ENCODE assay signal across 11 cellular contexts in the genomic region with DNA sequence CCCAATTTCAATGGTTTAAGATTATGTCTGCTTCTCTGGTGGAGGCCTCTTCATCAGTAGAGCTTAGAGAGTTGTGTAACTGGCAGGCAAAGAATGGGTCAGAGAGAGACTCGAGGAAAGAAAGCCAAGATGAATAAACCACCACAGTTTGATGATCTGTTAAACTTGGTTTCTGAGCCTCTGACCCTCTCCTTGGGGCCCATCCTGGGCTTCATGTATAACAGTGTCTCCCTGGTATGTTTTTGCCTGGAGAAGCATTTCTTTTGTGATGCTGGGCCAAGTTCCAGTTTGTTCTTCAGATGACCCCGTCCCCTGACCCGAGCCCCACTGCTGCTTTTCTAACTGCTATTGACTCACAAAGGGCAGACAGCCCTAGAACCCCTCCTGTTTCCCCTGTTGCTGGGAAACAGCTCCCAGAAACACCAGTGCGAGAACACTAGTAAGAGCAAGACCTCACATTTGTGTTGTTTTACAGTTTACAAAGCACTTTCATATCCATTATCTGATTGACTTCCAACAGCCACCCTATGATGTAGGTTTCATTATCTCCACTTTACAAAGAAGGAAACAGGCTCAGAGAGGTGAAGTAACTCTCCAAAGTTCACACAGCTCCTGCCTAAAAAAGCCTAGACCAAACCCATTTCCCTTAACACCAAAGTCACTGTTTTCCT. TPM values are rescaled to one million over a fixed set of nuclear protein-coding genes. Genes with fewer than 3 reads are reported as not detected.
DNase-seq lines count a peak whose midpoint lies in the region; ATAC-seq and TF ChIP-seq lines count a peak whose summit lies in the region.
"Had no signal": no experiment of that assay in that cellular context is flagged by ENCODE, and none has a peak within 500 bp of the region (broad histone marks: within the 10 kb centered on the region; RNA-seq: fewer than 3 reads in every experiment).

No MANE protein-coding gene starts in this region.

- no peaks in the 10 kb centered on the region for H3K4me1 ChIP-seq in right cardiac atrium (ENCODE audit: control insufficient read depth, insufficient read depth, low read length)
- H3K4me1 ChIP-seq in Caco-2: no peaks in the 10 kb centered on the region
- H3K4me1 ChIP-seq: gastrocnemius medialis had no signal

- BruUV-seq in Caco-2 (replicated peaks; lab: Mats Ljungman, UMichigan): no TSS peak

- peak overlapping the region; percentile 100 for H3K27ac Mint-ChIP-seq in activated naive CD4-positive, alpha-beta T cell treated with anti-CD3 and anti-CD28 coated beads for 36 hours
- H3K27ac Mint-ChIP-seq in Caco-2 (ENCODE audit: unreplicated experiment): no peak overlapping the region

- no peak overlapping the region for H3K27ac ChIP-seq in right cardiac atrium (ENCODE audit: low read length)
- H3K27ac ChIP-seq: gastrocnemius medialis had no signal

- CTCF ChIA-PET in activated naive CD4-positive, alpha-beta T cell treated with anti-CD3 and anti-CD28 coated beads for 36 hours (lab: Charles Lee): interaction anchor here (0.6 to 7.4 kb wide), 13 partner anchors 8 to 297 kb away, joined by 3 to 96 read pairs (median 8); partner anchors contain the start of genes CD2 and TTF2
- CTCF ChIA-PET in Caco-2 (lab: Charles Lee): no interaction called here

- peak; percentile 30 for DNase-seq in OCI-M1 (lab: John Stamatoyannopoulos, UW)
- DNase-seq in activated naive CD4-positive, alpha-beta T cell treated with anti-CD3 and anti-CD28 coated beads for 36 hours: peak; percentile 90
- DNase-seq in right cardiac atrium: peak in 2 of 3 donors; percentile 30 to 52
- DNase-seq in stimulated activated CD8-positive, alpha-beta memory T cell treated with anti-CD3 and anti-CD28 coated beads, Interleukin-4, amount 100 ng/mL, for 48 hours: peak; percentile 78
- DNase-seq in Caco-2: no peak
- no peak for DNase-seq in NCI-H524 (lab: John Stamatoyannopoulos, UW)
- DNase-seq: anterior cingulate cortex, gastrocnemius medialis, NCI-H345 had no signal

- peak overlapping the region; percentile 100 for H3K4me3 Mint-ChIP-seq in activated naive CD4-positive, alpha-beta T cell treated with anti-CD3 and anti-CD28 coated beads for 36 hours
- H3K4me3 Mint-ChIP-seq in Caco-2 (ENCODE audit: unreplicated experiment): no peak overlapping the region

- H3K9me3 Mint-ChIP-seq in activated naive CD4-positive, alpha-beta T cell treated with anti-CD3 and anti-CD28 coated beads for 36 hours: no peaks in the 10 kb centered on the region
- peaks cover 9% of the 10 kb centered on the region for H3K9me3 Mint-ChIP-seq in Caco-2 (ENCODE audit: unreplicated experiment)

- H3K9me3 ChIP-seq in right cardiac atrium (ENCODE audit: control insufficient read depth, low read length) (no peaks in the 10 kb centered on the region), Caco-2 (no peaks in the 10 kb centered on the region)
- H3K9me3 ChIP-seq: gastrocnemius medialis had no signal

- H3K36me3 Mint-ChIP-seq in activated naive CD4-positive, alpha-beta T cell treated with anti-CD3 and anti-CD28 coated beads for 36 hours (ENCODE audit: low read depth): peaks cover 99% of the 10 kb centered on the region
- H3K36me3 Mint-ChIP-seq in Caco-2 (ENCODE audit: insufficient read depth, unreplicated experiment): no peaks in the 10 kb centered on the region

- H3K27me3 ChIP-seq in right cardiac atrium (ENCODE audit: control insufficient read depth, insufficient read depth) (no peaks in the 10 kb centered on the region), Caco-2 (replicated peaks; ENCODE audit: control insufficient read depth, insufficient read depth, low read length) (no peaks in the 10 kb centered on the region)
- H3K27me3 ChIP-seq: gastrocnemius medialis had no signal

- POLR2A ChIA-PET in Caco-2 (lab: Charles Lee): no interaction called here

- peaks cover 80% of the 10 kb centered on the region for H3K4me1 Mint-ChIP-seq in activated naive CD4-positive, alpha-beta T cell treated with anti-CD3 and anti-CD28 coated beads for 36 hours (ENCODE audit: low read depth)
- no peaks in the 10 kb centered on the region for H3K4me1 Mint-ChIP-seq in Caco-2 (ENCODE audit: low read depth, unreplicated experiment)

- H3K27me3 Mint-ChIP-seq in activated naive CD4-positive, alpha-beta T cell treated with anti-CD3 and anti-CD28 coated beads for 36 hours (ENCODE audit: low read depth): no peaks in the 10 kb centered on the region
- H3K27me3 Mint-ChIP-seq in Caco-2 (ENCODE audit: insufficient read depth, unreplicated experiment): no peaks in the 10 kb centered on the region

- ATAC-seq in right cardiac atrium (peak; percentile 58 to 86), GM21576 (IDR thresholded peaks at IDR 0.05; ENCODE audit: unreplicated experiment) (no peak)
- ATAC-seq: gastrocnemius medialis had no signal

- TF ChIP-seq CTCF in Caco-2 (IDR thresholded peaks at IDR 0.05; ENCODE audit: insufficient read depth in 1 of 2, low read depth in 1 of 2, low read length in 1 of 2, severe bottlenecking in 1 of 2, unreplicated experiment in 1 of 2): no peak

- H3K36me3 ChIP-seq in Caco-2 (ENCODE audit: control insufficient read depth, insufficient read depth, low read length): no peaks in the 10 kb centered on the region
- H3K36me3 ChIP-seq: gastrocnemius medialis had no signal

- WGBS in right cardiac atrium: 42% methylated on average over 4 of the region's 4 CpGs

- intact Hi-C loops in activated naive CD4-positive, alpha-beta T cell treated with anti-CD3 and anti-CD28 coated beads for 36 hours (cut with micrococcal nuclease): loop anchor here (1.0 to 5.0 kb wide), 7 partner anchors 9 to 901 kb away; partner anchors contain the start of genes CD2 and TTF2
- intact Hi-C loops in right cardiac atrium (cut with DNase I) (no loop called here), Caco-2 (cut with micrococcal nuclease; ENCODE audit: unreplicated experiment) (no loop called here)

- H3K4me3 ChIP-seq in right cardiac atrium (ENCODE audit: low read length) (no peak overlapping the region), Caco-2 (ENCODE audit: low read depth, low read length) (no peak overlapping the region)
- H3K4me3 ChIP-seq: gastrocnemius medialis had no signal

RNA-seq across cellular contexts. Expression of gene CD2, which starts 9.0 kb away (rescaled TPM):
- 100 to 1,000 TPM; 251 to 264 TPM for total RNA-seq in activated naive CD4-positive, alpha-beta T cell treated with anti-CD3 and anti-CD28 coated beads for 36 hours
- 1 to 10 TPM in 2 of 4 donors, under 1 TPM in 2; 0.92 to 2.6 (median 1.5) TPM for total RNA-seq in right cardiac atrium
- polyA plus RNA-seq in right cardiac atrium: 0.59 TPM
- total RNA-seq in Caco-2 (2022): not detected in 2 replicates
- total RNA-seq: Daoy had no signal

Comparison
In these comparisons a context has a peak if more than half of its experiments do, and no peak if none do; other contexts are left out.
1. DNase-seq: peak in OCI-M1 (single experiment), activated naive CD4-positive, alpha-beta T cell treated with anti-CD3 and anti-CD28 coated beads for 36 hours (single experiment), right cardiac atrium (2 of 3) and stimulated activated CD8-positive, alpha-beta memory T cell treated with anti-CD3 and anti-CD28 coated beads, Interleukin-4, amount 100 ng/mL, for 48 hours (single experiment); none in Caco-2 (0 of 2) and NCI-H524 (0 of 2).
2. RNA of gene CD2, which starts 9.0 kb away (total RNA-seq): 251 to 264 TPM in activated naive CD4-positive, alpha-beta T cell treated with anti-CD3 and anti-CD28 coated beads for 36 hours; 0.92 to 2.6 TPM in right cardiac atrium and not detected in Caco-2; every median in the first group is over 10 times any median in the second.